1 cellular context compared by ENCODE assay signal in the genomic region with DNA sequence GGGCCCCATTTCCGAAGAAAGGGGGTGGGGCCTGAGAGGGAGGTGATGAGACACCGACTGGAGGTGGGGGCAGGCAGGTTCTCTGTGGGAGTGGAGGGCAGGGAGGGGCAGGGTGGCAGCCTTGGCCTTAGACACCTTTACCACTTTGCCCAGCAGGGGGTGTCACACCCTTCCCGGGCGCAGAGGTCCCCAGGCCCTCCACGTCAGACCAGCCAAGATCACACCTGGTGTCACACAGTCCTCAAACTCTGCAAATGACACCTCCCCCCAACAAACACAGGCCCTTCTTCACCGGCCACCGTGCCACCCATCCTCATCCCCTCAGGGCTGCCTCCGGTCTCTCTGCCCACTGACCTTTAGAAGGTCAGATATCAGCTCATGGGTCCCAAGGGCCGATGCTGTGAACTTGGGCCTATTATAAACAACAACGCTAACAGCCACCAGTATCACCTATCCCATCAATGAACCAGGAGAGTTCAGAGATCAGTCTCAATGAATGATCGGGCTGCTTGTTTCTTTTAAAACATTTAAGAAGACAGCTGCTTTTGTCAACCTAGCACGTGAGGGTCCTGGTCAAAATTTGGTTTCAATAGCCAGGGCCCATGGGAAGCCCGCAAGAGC.
TF ChIP-seq lines count a peak whose summit lies in the region.

No MANE protein-coding gene starts in this region.

TF ChIP-seq in HEK293, 187 proteins besides CTCF, POLR2A, EP300 and RAD21 (continued from another document):
- no peak for TF ChIP-seq ZBTB10 (tag by site-specific recombination; IDR thresholded peaks at IDR 0.05)
